ENCODE assay signal across 18 cellular contexts in the genomic region with DNA sequence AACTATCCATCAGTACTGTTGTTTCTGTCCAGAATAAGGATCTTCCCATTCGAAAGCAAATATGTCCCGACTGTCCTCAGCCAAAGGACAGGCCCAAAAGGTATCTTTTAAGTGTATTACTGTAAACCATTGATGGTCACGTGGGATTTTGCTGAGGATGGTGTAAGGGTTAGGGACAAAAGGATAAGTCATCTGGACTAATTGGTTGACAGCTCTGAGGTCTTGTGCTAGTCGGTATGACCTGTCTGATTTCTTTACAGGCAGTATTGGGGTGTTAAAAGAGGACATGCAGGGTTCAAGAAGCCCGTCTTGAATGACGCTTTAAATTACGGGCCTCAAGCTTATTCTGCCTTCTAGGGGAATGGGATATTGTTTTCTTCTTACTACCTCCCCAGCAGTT. TPM values are rescaled to one million over a fixed set of nuclear protein-coding genes. Genes with fewer than 3 reads are reported as not detected.
A peak's percentile ranks its signal among the peaks of the same experiment; 100 is the strongest.
DNase-seq lines count a peak whose midpoint lies in the region; ATAC-seq, FAIRE-seq and TF ChIP-seq lines count a peak whose summit lies in the region.
"Had no signal": no experiment of that assay in that cellular context is flagged by ENCODE, and none has a peak within 500 bp of the region (broad histone marks: within the 10 kb centered on the region; RNA-seq: fewer than 3 reads in every experiment).

No MANE protein-coding gene starts in this region.

- TF ChIP-seq RAD21 in H1 (IDR thresholded peaks at IDR 0.05 in 1 of 2, conservative IDR thresholded peaks at IDR 0.05 in 1 of 2; ENCODE audit: low read depth in 2 of 2, low read length in 2 of 2) (no peak), neural cell (conservative IDR thresholded peaks at IDR 0.05) (no peak)

- TF ChIP-seq CTCF in Loucy (conservative IDR thresholded peaks at IDR 0.05; ENCODE audit: low read length), result no peak
- no peak for TF ChIP-seq CTCF in activated CD8-positive, alpha-beta T cell treated with anti-CD3 and anti-CD28 coated beads for 36 hours (IDR thresholded peaks at IDR 0.05)
- TF ChIP-seq CTCF in H1 (IDR thresholded peaks at IDR 0.05; ENCODE audit: control extremely low read depth in 1 of 3, insufficient read depth in 1 of 3, low read depth in 1 of 3, low read length in 3 of 3), result no peak
- no peak for TF ChIP-seq CTCF in neural cell (IDR thresholded peaks at IDR 0.05; ENCODE audit: poor library complexity, severe bottlenecking)

- no peaks in the 10 kb centered on the region; the same call in 1 of the 2 replicates for H3K9me3 ChIP-seq in Loucy (ENCODE audit: insufficient read depth, low read depth, low read length)
- no peaks in the 10 kb centered on the region; a peak in 1 of 4 replicates for H3K9me3 ChIP-seq in H1 (ENCODE audit: insufficient read depth in 2 of 2, low read depth in 1 of 2, low read length in 1 of 2)
- H3K9me3 ChIP-seq in neural cell (ENCODE audit: low read length), result no peaks in the 10 kb centered on the region
- H3K9me3 ChIP-seq: BE2C had no signal

- no peak overlapping the region for H2BK15ac ChIP-seq in H1 (ENCODE audit: low read length)

- no peak for DNase-seq in activated CD8-positive, alpha-beta T cell treated with anti-CD3 and anti-CD28 coated beads for 36 hours
- DNase-seq in H1 (ENCODE audit: low read depth in 1 of 2, low spot score in 2 of 2) (no peak), activated T-cell treated with anti-CD3 and anti-CD28 coated beads for 4 hours (no peak), DMS53 (lab: John Stamatoyannopoulos, UW) (no peak)
- DNase-seq: BE2C; Caco-2; CD4-positive, alpha-beta memory T cell; GOT3 had no signal

- peak in 1 of 2 experiments; percentile 78; a peak in 2 of 3 replicates for TF ChIP-seq POLR2A in H1 (IDR thresholded peaks at IDR 0.05; ENCODE audit: control extremely low read depth in 1 of 2, low read depth in 2 of 2, low read length in 2 of 2)

- H3K27ac Mint-ChIP-seq in activated CD8-positive, alpha-beta T cell treated with anti-CD3 and anti-CD28 coated beads for 36 hours, result peak overlapping the region; percentile 69

- peaks cover 53% of the 10 kb centered on the region for H3K9me3 Mint-ChIP-seq in activated CD8-positive, alpha-beta T cell treated with anti-CD3 and anti-CD28 coated beads for 36 hours

- H3K56ac ChIP-seq in H1 (replicated peaks; ENCODE audit: insufficient read length, low read depth, low read length), result no peak overlapping the region

- H3K36me3 Mint-ChIP-seq in activated CD8-positive, alpha-beta T cell treated with anti-CD3 and anti-CD28 coated beads for 36 hours (ENCODE audit: low read depth), result peaks cover 32% of the 10 kb centered on the region

- H3K9me2 ChIP-seq in Loucy (replicated peaks; ENCODE audit: low read depth, low read length) (no peaks in the 10 kb centered on the region), neural cell (ENCODE audit: insufficient read depth, low read length) (no peaks in the 10 kb centered on the region)

- POLR2A ChIA-PET in activated CD8-positive, alpha-beta T cell treated with anti-CD3 and anti-CD28 coated beads for 36 hours (lab: Charles Lee), result interaction anchor here (0.7 to 1.6 kb wide), 2 partner anchors 94 to 149 kb away, joined by 3 to 4 read pairs; no protein-coding TSS in a partner anchor
- POLR2A ChIA-PET in H1 (lab: Charles Lee; ENCODE audit: partially characterized antibody), result interaction anchor here (1.4 to 7.8 kb wide), 3 partner anchors 10 to 20 kb away, joined by 4 to 121 read pairs (median 7); no protein-coding TSS in a partner anchor

- H3K27me3 ChIP-seq in Loucy (ENCODE audit: insufficient read depth, low read length, poor library complexity, severe bottlenecking), result no peaks in the 10 kb centered on the region
- H3K27me3 ChIP-seq in H1 (replicated peaks in 1 of 4; ENCODE audit: control insufficient read depth in 3 of 4, extremely low read depth in 1 of 4, insufficient read depth in 3 of 4, low read length in 3 of 4), result no peaks in the 10 kb centered on the region
- no peaks in the 10 kb centered on the region for H3K27me3 ChIP-seq in neural cell (ENCODE audit: insufficient read depth, low read depth, low read length)
- H3K27me3 ChIP-seq: BE2C had no signal

- H2BK5ac ChIP-seq in H1 (ENCODE audit: low read depth, low read length), result no peak overlapping the region

- H3K4me1 ChIP-seq in Loucy (ENCODE audit: insufficient read depth, low read length, poor library complexity, severe bottlenecking) (peaks cover 18% of the 10 kb centered on the region), H1 (replicated peaks in 1 of 4; ENCODE audit: control insufficient read depth in 3 of 4, insufficient read depth in 4 of 4, low read length in 3 of 4) (peaks cover 0 to 9% (median 5%) of the 10 kb centered on the region in 4 experiments; a peak in 3 of 7 replicates)
- H3K4me1 ChIP-seq: A549, BE2C, Caco-2, HAP-1 had no signal

- no peak overlapping the region for H3K4ac ChIP-seq in H1 (replicated peaks; ENCODE audit: insufficient read length, low read depth, low read length)

- no peak overlapping the region for H3K23ac ChIP-seq in H1 (ENCODE audit: insufficient read length)

- no peak overlapping the region for H4K91ac ChIP-seq in H1 (replicated peaks; ENCODE audit: insufficient read length, low read length)

- H3K23me2 ChIP-seq in H1 (ENCODE audit: low read depth, low read length), result no peaks in the 10 kb centered on the region; the same call in 1 of the 2 replicates

- no peak for FAIRE-seq in H1 (lab: Jason Lieb, UNC)
- FAIRE-seq: A549, HepG2, HTR-8/SVneo had no signal

- no peak overlapping the region for H4K5ac ChIP-seq in H1 (ENCODE audit: insufficient read length, low read depth, low read length)

- no peak for ATAC-seq in activated CD8-positive, alpha-beta T cell treated with anti-CD3 and anti-CD28 coated beads for 36 hours
- no peak for ATAC-seq in GM21717 (IDR thresholded peaks at IDR 0.05; ENCODE audit: unreplicated experiment)
- ATAC-seq: A549, HepG2 had no signal

- no peak overlapping the region for H2AK5ac ChIP-seq in H1 (ENCODE audit: low read depth, low read length)

- H3K79me1 ChIP-seq in H1 (ENCODE audit: low read depth, low read length), result no peaks in the 10 kb centered on the region

- TF ChIP-seq EP300 in H1 (IDR thresholded peaks at IDR 0.05; ENCODE audit: borderline replicate concordance in 1 of 2, low read depth in 2 of 2, low read length in 2 of 2), result no peak
- no peak for TF ChIP-seq EP300 in neural cell (conservative IDR thresholded peaks at IDR 0.05; ENCODE audit: poor library complexity, severe bottlenecking)

- WGBS in H1 (ENCODE audit: extremely low coverage in 1 of 2, insufficient coverage in 1 of 2, insufficient read length in 1 of 2, insufficient replicate concordance in 2 of 2, low coverage in 1 of 2, low lambda C conversion rate in 2 of 2, missing lambda C conversion rate in 1 of 2), 2 experiments, result 90% methylated on average over 7 of the region's 7 CpGs; no CpG with 5 or more reads in 1 of the 2 experiments

- peaks cover 33% of the 10 kb centered on the region for H3K4me1 Mint-ChIP-seq in activated CD8-positive, alpha-beta T cell treated with anti-CD3 and anti-CD28 coated beads for 36 hours (ENCODE audit: low read depth)

- no peak overlapping the region for H3K27ac ChIP-seq in H1 (ENCODE audit: low read depth, low read length)
- H3K27ac ChIP-seq in neural cell (ENCODE audit: low read length), result no peak overlapping the region
- H3K27ac ChIP-seq: A549, C4-2B had no signal

- H2AFZ ChIP-seq in Loucy (ENCODE audit: low read length), result no peak overlapping the region
- H2AFZ ChIP-seq in H1 (ENCODE audit: low read length), result no peak overlapping the region
- no peak overlapping the region for H2AFZ ChIP-seq in neural cell (ENCODE audit: low read depth, low read length)

- H3K4me2 ChIP-seq in Loucy (ENCODE audit: low read depth, low read length, poor library complexity, severe bottlenecking) (peak overlapping the region; percentile 41), H1 (ENCODE audit: insufficient read depth in 1 of 2, low read depth in 2 of 2, low read length in 2 of 2) (peak overlapping the region; percentile 54 to 62; a peak in 3 of 4 replicates), neural cell (ENCODE audit: low read length) (no peak overlapping the region)
- H3K4me2 ChIP-seq: A549 had no signal

- no peak overlapping the region for H4K8ac ChIP-seq in H1 (ENCODE audit: extremely low read depth, insufficient read depth, low read length)

- CTCF ChIA-PET in activated CD8-positive, alpha-beta T cell treated with anti-CD3 and anti-CD28 coated beads for 36 hours (lab: Charles Lee), result interaction anchor here (0.8 to 4.6 kb wide), 14 partner anchors 12 to 160 kb away, joined by 3 to 19 read pairs (median 4); no protein-coding TSS in a partner anchor
- CTCF ChIA-PET in H1 (lab: Charles Lee; ENCODE audit: partially characterized antibody), result interaction anchor here (0.9 to 5.5 kb wide), 5 partner anchors 12 to 158 kb away, joined by 3 to 26 read pairs (median 3); no protein-coding TSS in a partner anchor

- intact Hi-C loops in activated CD8-positive, alpha-beta T cell treated with anti-CD3 and anti-CD28 coated beads for 36 hours (cut with micrococcal nuclease), result no loop called here

- no peak overlapping the region for H2BK20ac ChIP-seq in H1 (ENCODE audit: low read length)

- no peak overlapping the region for H3K4me3 Mint-ChIP-seq in activated CD8-positive, alpha-beta T cell treated with anti-CD3 and anti-CD28 coated beads for 36 hours

- peak overlapping the region; percentile 13 for H3K4me3 ChIP-seq in Loucy (ENCODE audit: low read length, poor library complexity, severe bottlenecking)
- H3K4me3 ChIP-seq in H1 (ENCODE audit: extremely low read depth in 1 of 4, insufficient read depth in 2 of 4, low read depth in 3 of 4, low read length in 4 of 4), result peak overlapping the region in 2 of 4 experiments; percentile 71 to 72; a peak in 3 of 8 replicates
- H3K4me3 ChIP-seq in neural cell (ENCODE audit: low read length), result peak overlapping the region; percentile 63
- H3K4me3 ChIP-seq: A549, HAP-1 had no signal

- H3K36me3 ChIP-seq in Loucy (ENCODE audit: insufficient read depth, low read length), result no peaks in the 10 kb centered on the region
- H3K36me3 ChIP-seq in H1 (ENCODE audit: control insufficient read depth in 2 of 4, insufficient read depth in 4 of 4, low read length in 3 of 4), result peaks cover 3 to 50% (median 14%) of the 10 kb centered on the region in 4 experiments; a peak in 6 of 8 replicates
- no peaks in the 10 kb centered on the region for H3K36me3 ChIP-seq in neural cell (ENCODE audit: insufficient read depth, low read length)
- H3K36me3 ChIP-seq: BE2C, HAP-1 had no signal

- H3K27me3 Mint-ChIP-seq in activated CD8-positive, alpha-beta T cell treated with anti-CD3 and anti-CD28 coated beads for 36 hours, result no peaks in the 10 kb centered on the region
- H3K27me3 Mint-ChIP-seq: CD4-positive, alpha-beta memory T cell had no signal

- H3F3A ChIP-seq in Loucy (ENCODE audit: low read depth) (no peaks in the 10 kb centered on the region), neural cell (ENCODE audit: insufficient read depth, low read length, poor library complexity, severe bottlenecking) (no peaks in the 10 kb centered on the region)

- H3K79me2 ChIP-seq in Loucy (ENCODE audit: insufficient read depth, low read length), result peaks cover 15% of the 10 kb centered on the region
- H3K79me2 ChIP-seq in H1 (ENCODE audit: control insufficient read depth in 1 of 2, insufficient read depth in 2 of 2, low read length in 2 of 2), result peaks cover 0 to 80% of the 10 kb centered on the region in 2 experiments; a peak in 2 of 4 replicates
- H3K79me2 ChIP-seq in neural cell (replicated peaks; ENCODE audit: insufficient read depth, low read length), result peaks cover 5% of the 10 kb centered on the region

- H2BK120ac ChIP-seq in H1 (replicated peaks; ENCODE audit: low read depth, low read length), result no peak overlapping the region

- H4K20me1 ChIP-seq in Loucy (ENCODE audit: insufficient read depth, low read length, poor library complexity, severe bottlenecking) (no peaks in the 10 kb centered on the region), H1 (replicated peaks in 1 of 2; ENCODE audit: control insufficient read depth in 1 of 2, insufficient read depth in 2 of 2, low read length in 2 of 2) (peaks cover 0 to 4% of the 10 kb centered on the region in 2 experiments), neural cell (ENCODE audit: insufficient read depth) (no peaks in the 10 kb centered on the region)

- H3K9ac ChIP-seq in Loucy (ENCODE audit: low read depth, low read length, poor library complexity, severe bottlenecking) (no peak overlapping the region), H1 (replicated peaks in 1 of 4; ENCODE audit: extremely low read depth in 1 of 4, low read depth in 3 of 4, low read length in 3 of 4) (no peak overlapping the region; a peak in 1 of 7 replicates), neural cell (ENCODE audit: low read length) (no peak overlapping the region)

- no peak overlapping the region for H3K18ac ChIP-seq in H1 (ENCODE audit: extremely low read depth, low read length)

- H3K14ac ChIP-seq in H1 (ENCODE audit: insufficient read length), result no peak overlapping the region

- 0 out of 2 replicates have a peak overlapping the region, but pooled peaks have one; percentile 17 for H2BK12ac ChIP-seq in H1 (ENCODE audit: low read depth, low read length)

RNA-seq across cellular contexts. Expression of gene CLEC2A, which starts 24.4 kb away (rescaled TPM):
- not detected for total RNA-seq in activated CD8-positive, alpha-beta T cell treated with anti-CD3 and anti-CD28 coated beads for 36 hours
- total RNA-seq in H1 (2021; fragmentation: NEBNext Ultra II Directional; extraction: Animal tissue kit (Norgen Biotek cat#: 25700)), result 2.8 and 3.7 TPM in 2 replicates
- polyA plus RNA-seq in H1 (2011; rRNA removed) (0.24 and 0.63 TPM in 2 replicates), neural cell (not detected in 2 replicates)
- polyA plus RNA-seq in H1 (2011; cell fraction: cytosol; rRNA removed), result 0.54 TPM
- polyA plus RNA-seq in H1 (2011; cell fraction: nucleus; rRNA removed), result 3.1 TPM
- polyA plus RNA-seq in H1 (2012, experiment 1 of 2), result 2.2 to 4.9 TPM (median 3.1 TPM) in 4 replicates
- polyA plus RNA-seq in H1 (2012, experiment 2 of 2), result not detected
- 0.12 TPM for polyA plus RNA-seq in H1 (2013, experiment 1 of 2)
- 0.11 TPM for polyA plus RNA-seq in H1 (2013, experiment 2 of 2)
- 1.4 and 4.3 TPM in 2 replicates for polyA minus RNA-seq in H1 (2011; rRNA and poly(A)+ RNA removed)
- 2.3 TPM for polyA minus RNA-seq in H1 (2011; cell fraction: cytosol; rRNA and poly(A)+ RNA removed)
- 11.7 TPM for polyA minus RNA-seq in H1 (2011; cell fraction: nucleus; rRNA and poly(A)+ RNA removed)
- not detected in 2 replicates for polyA minus RNA-seq in neural cell
- total RNA-seq: Caco-2; CD4-positive, alpha-beta memory T cell; Daoy; HepG2 had no signal
- polyA plus RNA-seq: A549; AG04450; CD4-positive, alpha-beta memory T cell; HepG2 had no signal

RNA-seq across cellular contexts. Expression of gene KLRF2, which starts 26.5 kb away (rescaled TPM):
- not detected for total RNA-seq in activated CD8-positive, alpha-beta T cell treated with anti-CD3 and anti-CD28 coated beads for 36 hours
- not detected in 2 replicates for total RNA-seq in H1 (2021; fragmentation: NEBNext Ultra II Directional; extraction: Animal tissue kit (Norgen Biotek cat#: 25700))
- polyA plus RNA-seq in H1 (2011; rRNA removed) (not detected in 2 replicates), neural cell (not detected in 2 replicates)
- not detected for polyA plus RNA-seq in H1 (2011; cell fraction: cytosol; rRNA removed)
- not detected for polyA plus RNA-seq in H1 (2011; cell fraction: nucleus; rRNA removed)
- polyA plus RNA-seq in H1 (2012, experiment 1 of 2), result not detected in 4 replicates
- not detected for polyA plus RNA-seq in H1 (2012, experiment 2 of 2)
- polyA plus RNA-seq in H1 (2013, experiment 1 of 2), result not detected
- polyA plus RNA-seq in H1 (2013, experiment 2 of 2), result not detected
- not detected in 2 replicates for polyA minus RNA-seq in H1 (2011; rRNA and poly(A)+ RNA removed)
- not detected for polyA minus RNA-seq in H1 (2011; cell fraction: cytosol; rRNA and poly(A)+ RNA removed)
- not detected for polyA minus RNA-seq in H1 (2011; cell fraction: nucleus; rRNA and poly(A)+ RNA removed)
- polyA minus RNA-seq in neural cell, result not detected in 2 replicates
- total RNA-seq: Caco-2; CD4-positive, alpha-beta memory T cell; Daoy; HepG2 had no signal
- polyA plus RNA-seq: A549; AG04450; CD4-positive, alpha-beta memory T cell; HepG2 had no signal

RNA-seq across cellular contexts. Expression of gene CLEC2B, which starts 38.6 kb away (rescaled TPM):
- 10 to 100 TPM; 38.4 to 43.2 TPM for total RNA-seq in activated CD8-positive, alpha-beta T cell treated with anti-CD3 and anti-CD28 coated beads for 36 hours
- not detected in 2 replicates for total RNA-seq in H1 (2021; fragmentation: NEBNext Ultra II Directional; extraction: Animal tissue kit (Norgen Biotek cat#: 25700))
- polyA plus RNA-seq in H1 (2011; rRNA removed), result not detected in 2 replicates
- polyA plus RNA-seq in H1 (2011; cell fraction: cytosol; rRNA removed), result not detected
- polyA plus RNA-seq in H1 (2011; cell fraction: nucleus; rRNA removed), result not detected
- not detected in 4 replicates for polyA plus RNA-seq in H1 (2012, experiment 1 of 2)
- not detected for polyA plus RNA-seq in H1 (2012, experiment 2 of 2)
- not detected for polyA plus RNA-seq in H1 (2013, experiment 1 of 2)
- 0.07 TPM for polyA plus RNA-seq in H1 (2013, experiment 2 of 2)
- not detected in 2 replicates for polyA minus RNA-seq in H1 (2011; rRNA and poly(A)+ RNA removed)
- polyA minus RNA-seq in H1 (2011; cell fraction: cytosol; rRNA and poly(A)+ RNA removed), result not detected
- not detected for polyA minus RNA-seq in H1 (2011; cell fraction: nucleus; rRNA and poly(A)+ RNA removed)
- polyA plus RNA-seq in neural cell, result 0.17 TPM in 1 of 2 replicates, not detected in the other
- not detected in 2 replicates for polyA minus RNA-seq in neural cell
- total RNA-seq: Caco-2, HepG2 had no signal
- polyA plus RNA-seq: HepG2 had no signal

Comparison
In these comparisons a context has a peak if more than half of its experiments do, and no peak if none do; other contexts are left out.
1. RNA of gene CLEC2B, which starts 38.6 kb away (total RNA-seq): 38.4 to 43.2 TPM in activated CD8-positive, alpha-beta T cell treated with anti-CD3 and anti-CD28 coated beads for 36 hours; not detected in H1; every median in the first group is over 10 times any median in the second.